Comparison of ENCODE assay signal across 8 cellular contexts in the genomic region with DNA sequence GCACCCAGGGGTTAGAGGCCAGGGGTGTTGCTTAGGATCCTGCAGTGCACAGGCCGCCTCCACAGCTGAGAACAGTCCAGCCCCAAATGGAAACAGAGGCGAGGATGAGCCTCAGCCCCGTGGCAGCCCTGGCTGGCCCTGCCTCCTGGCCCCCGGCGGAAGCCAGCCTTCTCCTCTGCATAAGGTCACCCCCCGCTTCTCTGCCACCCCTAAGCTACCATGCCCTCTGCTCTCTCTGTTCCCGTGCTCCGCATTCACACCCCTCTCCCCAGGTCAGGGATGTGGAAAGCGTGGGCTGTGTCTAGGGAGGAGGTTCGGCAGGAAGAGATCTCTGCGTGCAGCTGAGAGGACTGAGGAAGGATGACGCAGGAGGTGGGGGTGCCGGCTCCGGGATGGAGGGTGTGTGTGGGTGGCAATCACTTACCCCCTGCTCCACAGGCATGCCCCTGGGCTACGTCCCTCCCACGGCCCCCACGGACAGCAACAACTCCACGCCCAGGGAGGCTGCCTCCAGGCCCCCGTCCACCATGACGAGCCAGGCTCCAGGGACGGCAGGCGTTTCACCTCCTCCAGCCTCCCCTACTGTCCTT. TPM values are rescaled to one million over a fixed set of nuclear protein-coding genes. Genes with fewer than 3 reads are reported as not detected.
DNase-seq lines count a peak whose midpoint lies in the region; ATAC-seq, FAIRE-seq and TF ChIP-seq lines count a peak whose summit lies in the region.
"Had no signal": no experiment of that assay in that cellular context is flagged by ENCODE, and none has a peak within 500 bp of the region (broad histone marks: within the 10 kb centered on the region; RNA-seq: fewer than 3 reads in every experiment).

No MANE protein-coding gene starts in this region.

- H3K4me3 ChIP-seq in K562 = peak overlapping the region; percentile 22
- peak overlapping the region; percentile 70 for H3K4me3 ChIP-seq in osteoblast (ENCODE audit: insufficient read depth, low read length)

- H3K36me3 ChIP-seq in K562 (ENCODE audit: control insufficient read depth, insufficient read depth, low read length) (no peaks in the 10 kb centered on the region), osteoblast (ENCODE audit: insufficient read depth, low read length) (peaks cover 34% of the 10 kb centered on the region)

- peak overlapping the region; percentile 38 to 74; a peak in 3 of 4 replicates for H3K9ac ChIP-seq in K562 (ENCODE audit: insufficient read depth in 1 of 2, low read depth in 2 of 2, low read length in 2 of 2)

- H3K4me1 ChIP-seq in K562 (replicated peaks in 1 of 2; ENCODE audit: control insufficient read depth in 2 of 2, insufficient read depth in 2 of 2, low read length in 2 of 2) (peaks cover 12 to 48% of the 10 kb centered on the region in 2 experiments), osteoblast (ENCODE audit: insufficient read depth, low read length) (peaks cover 32% of the 10 kb centered on the region)

- no peaks in the 10 kb centered on the region for H3K9me3 ChIP-seq in K562 (replicated peaks; ENCODE audit: control insufficient read depth, insufficient read depth, low read depth, low read length)
- no peaks in the 10 kb centered on the region for H3K9me3 ChIP-seq in osteoblast (ENCODE audit: low read depth, low read length)

- peak; percentile 64 for ATAC-seq in K562
- no peak for ATAC-seq in GM21529 (IDR thresholded peaks at IDR 0.05; ENCODE audit: unreplicated experiment)
- ATAC-seq in HG03280 (IDR thresholded peaks at IDR 0.05; ENCODE audit: unreplicated experiment) = no peak

- WGBS in K562 (ENCODE audit: insufficient coverage, low coverage, missing lambda C conversion rate) = 16% methylated on average over 21 of the region's 22 CpGs

- POLR2A ChIA-PET in K562 (lab: Yijun Ruan, JAX) = interaction anchor here (0.7 to 2.8 kb wide), 3 partner anchors 9 to 143 kb away, joined by 3 to 12 read pairs (median 11); partner anchors contain the start of gene NAT14

- no peaks in the 10 kb centered on the region for H3K9me1 ChIP-seq in K562 (ENCODE audit: control insufficient read depth, insufficient read depth, low read length)

- FAIRE-seq in K562 (lab: Jason Lieb, UNC) = no peak

- no peaks in the 10 kb centered on the region for H3K79me2 ChIP-seq in K562 (ENCODE audit: control insufficient read depth, insufficient read depth, low read length)
- peaks cover 7% of the 10 kb centered on the region for H3K79me2 ChIP-seq in osteoblast (ENCODE audit: insufficient read depth, low read length)

- TF ChIP-seq POLR2A in K562 (conservative IDR thresholded peaks at IDR 0.05) = 0 out of 2 replicates have a peak, but pooled peaks have one; percentile 33

- TF ChIP-seq EP300 in K562 (IDR thresholded peaks at IDR 0.05; ENCODE audit: low read length) = no peak

- no peak overlapping the region; the same call in 2 of the 3 replicates for H3K27ac ChIP-seq in K562 (ENCODE audit: extremely low read depth, low read depth, low read length)
- peak overlapping the region; percentile 82 for H3K27ac ChIP-seq in osteoblast (ENCODE audit: low read depth, low read length)

- BruUV-seq in K562 (replicated peaks; lab: Mats Ljungman, UMichigan) = no TSS peak

- H3K4me2 ChIP-seq in K562 (ENCODE audit: insufficient read depth, low read length) (peak overlapping the region; percentile 78), osteoblast (ENCODE audit: insufficient read depth, low read length) (peak overlapping the region; percentile 81)

- in situ Hi-C loops in K562 (cut with MboI) = no loop called here

- H4K20me1 ChIP-seq in K562 (replicated peaks; ENCODE audit: control insufficient read depth, insufficient read depth, low read length) (no peaks in the 10 kb centered on the region), osteoblast (ENCODE audit: insufficient read depth, low read length) (no peaks in the 10 kb centered on the region)

- TF ChIP-seq RAD21 in K562 (CRISPR knock-in tag; conservative IDR thresholded peaks at IDR 0.05 in 1 of 2, IDR thresholded peaks at IDR 0.05 in 1 of 2) = no peak

- no peak for TF ChIP-seq CTCF in K562 (IDR thresholded peaks at IDR 0.05 in 2 of 3, conservative IDR thresholded peaks at IDR 0.05 in 1 of 3; ENCODE audit: insufficient read depth in 2 of 3, low read depth in 1 of 3, low read length in 3 of 3)
- no peak for TF ChIP-seq CTCF in osteoblast (IDR thresholded peaks at IDR 0.05; ENCODE audit: extremely low read depth, low read depth, low read length)

- intact Hi-C loops in K562 (cut with micrococcal nuclease) = no loop called here

- DNase-seq in DMS53 (lab: John Stamatoyannopoulos, UW) (peak; percentile 73), K562 (ENCODE audit: extremely low read depth in 1 of 4, low spot score in 3 of 4) (peak; percentile 61 to 82 (median 74)), osteoblast (ENCODE audit: insufficient read length, low spot score, missing footprints) (peak; percentile 99), NOMO-1 treated with DMSO at 0.1 percent for 48 hours (lab: John Stamatoyannopoulos, UW; ENCODE audit: unreplicated experiment) (no peak)
- DNase-seq: activated naive CD4-positive, alpha-beta T cell treated with Interleukin-2 at 50 U/mL for 16 hours had no signal

- H2AFZ ChIP-seq in K562 (ENCODE audit: low read depth, low read length) (peak overlapping the region; percentile 93), osteoblast (ENCODE audit: low read length) (peak overlapping the region; percentile 70)

- CTCF ChIA-PET in K562 (lab: Yijun Ruan, JAX; ENCODE audit: low intra/inter-chr PET ratio) = no interaction called here

- H3K27me3 ChIP-seq in K562 (ENCODE audit: control insufficient read depth in 2 of 2, insufficient read depth in 2 of 2, low read length in 2 of 2) (peaks cover 0 to 4% of the 10 kb centered on the region in 2 experiments; a peak in 1 of 5 replicates), osteoblast (ENCODE audit: insufficient read depth, low read length) (no peaks in the 10 kb centered on the region)

RNA-seq across cellular contexts. Expression of gene SSC5D, which starts 6.0 kb away (rescaled TPM):
- total RNA-seq in K562 (2011; cell fraction: chromatin; rRNA removed; ENCODE audit: low replicate concordance) = 2.5 and 3.9 TPM in 2 replicates
- total RNA-seq in K562 (2011; cell fraction: nucleolus; rRNA removed) = 2.4 and 3.2 TPM in 2 replicates
- total RNA-seq in K562 (2011; cell fraction: nucleoplasm; rRNA removed) = 1.5 and 4.6 TPM in 2 replicates
- total RNA-seq in K562 (2014; rRNA removed) (0.14 and 0.20 TPM in 2 replicates), K562 (2014; rRNA removed; fragmentation: Illumina TruSeq; extraction: Trizol) (0.03 and 0.04 TPM in 2 replicates), K562 (2015; rRNA removed; fragmentation: Illumina TruSeq; extraction: Trizol) (0.15 and 0.18 TPM in 2 replicates), K562 (2021) (0.67 and 0.71 TPM in 2 replicates), osteoblast (22.7 and 77.4 TPM in 2 replicates)
- polyA plus RNA-seq in K562 (2011; rRNA removed) (0.07 and 0.12 TPM in 2 replicates), K562 (2014; fragmentation: Illumina TruSeq; extraction: Trizol) (0.19 TPM in 2 replicates), K562 (2014; fragmentation: Nextera tagmentation; extraction: Ambion mirVana) (not detected), K562 (2014; rRNA removed) (0.08 and 0.09 TPM in 2 replicates)
- 0.01 and 0.09 TPM in 2 replicates for polyA plus RNA-seq in K562 (2011; cell fraction: cytosol; rRNA removed)
- 0.63 and 1.4 TPM in 2 replicates for polyA plus RNA-seq in K562 (2011; cell fraction: nucleus; rRNA removed)
- 0.61 and 1.6 TPM in 2 replicates for polyA plus RNA-seq in K562 (2012)
- 0.09 and 0.14 TPM in 2 replicates for polyA minus RNA-seq in K562 (2011; rRNA and poly(A)+ RNA removed)
- 3.6 TPM in 1 of 2 replicates, not detected in the other for polyA minus RNA-seq in K562 (2011; cell fraction: cytosol; rRNA and poly(A)+ RNA removed)
- polyA minus RNA-seq in K562 (2011; cell fraction: nucleus; rRNA and poly(A)+ RNA removed) = 0.94 and 1.00 TPM in 2 replicates

RNA-seq across cellular contexts. Expression of gene NAT14, which starts 9.3 kb away (rescaled TPM):
- 27.4 and 88.5 TPM in 2 replicates for total RNA-seq in K562 (2011; cell fraction: chromatin; rRNA removed; ENCODE audit: low replicate concordance)
- 74.0 and 77.5 TPM in 2 replicates for total RNA-seq in K562 (2011; cell fraction: nucleolus; rRNA removed)
- 51.5 and 61.8 TPM in 2 replicates for total RNA-seq in K562 (2011; cell fraction: nucleoplasm; rRNA removed)
- 43.8 and 46.5 TPM in 2 replicates for total RNA-seq in K562 (2014; rRNA removed)
- total RNA-seq in K562 (2014; rRNA removed; fragmentation: Illumina TruSeq; extraction: Trizol) = 14.4 and 21.6 TPM in 2 replicates
- total RNA-seq in K562 (2015; rRNA removed; fragmentation: Illumina TruSeq; extraction: Trizol) = 25.3 and 25.7 TPM in 2 replicates
- 70.6 and 77.0 TPM in 2 replicates for total RNA-seq in K562 (2021)
- polyA plus RNA-seq in K562 (2011; rRNA removed) = 30.3 and 44.3 TPM in 2 replicates
- polyA plus RNA-seq in K562 (2011; cell fraction: cytosol; rRNA removed) = 45.6 and 55.9 TPM in 2 replicates
- polyA plus RNA-seq in K562 (2011; cell fraction: nucleus; rRNA removed) = 148 and 191 TPM in 2 replicates
- polyA plus RNA-seq in K562 (2012) = 56.6 and 78.2 TPM in 2 replicates
- polyA plus RNA-seq in K562 (2014; fragmentation: Illumina TruSeq; extraction: Trizol) = 26.7 and 33.2 TPM in 2 replicates
- polyA plus RNA-seq in K562 (2014; fragmentation: Nextera tagmentation; extraction: Ambion mirVana) = 1 to 10 TPM; 2.4 to 4.6 TPM
- 61.7 and 62.8 TPM in 2 replicates for polyA plus RNA-seq in K562 (2014; rRNA removed)
- 4.2 and 4.8 TPM in 2 replicates for polyA minus RNA-seq in K562 (2011; rRNA and poly(A)+ RNA removed)
- 11.3 and 12.9 TPM in 2 replicates for polyA minus RNA-seq in K562 (2011; cell fraction: cytosol; rRNA and poly(A)+ RNA removed)
- polyA minus RNA-seq in K562 (2011; cell fraction: nucleus; rRNA and poly(A)+ RNA removed) = 12.3 and 16.9 TPM in 2 replicates
- total RNA-seq in osteoblast = 8.3 and 11.2 TPM in 2 replicates

RNA-seq across cellular contexts. Expression of gene ZNF628, which starts 17.9 kb away (rescaled TPM):
- 2.3 and 4.5 TPM in 2 replicates for total RNA-seq in K562 (2011; cell fraction: chromatin; rRNA removed; ENCODE audit: low replicate concordance)
- total RNA-seq in K562 (2011; cell fraction: nucleolus; rRNA removed) = 5.5 and 6.2 TPM in 2 replicates
- total RNA-seq in K562 (2011; cell fraction: nucleoplasm; rRNA removed) = 2.3 and 2.4 TPM in 2 replicates
- 3.7 and 5.7 TPM in 2 replicates for total RNA-seq in K562 (2014; rRNA removed)
- total RNA-seq in K562 (2014; rRNA removed; fragmentation: Illumina TruSeq; extraction: Trizol) = not detected in 2 replicates
- 0.76 and 1.5 TPM in 2 replicates for total RNA-seq in K562 (2015; rRNA removed; fragmentation: Illumina TruSeq; extraction: Trizol)
- 12.9 and 13.6 TPM in 2 replicates for total RNA-seq in K562 (2021)
- polyA plus RNA-seq in K562 (2011; rRNA removed) = 0.18 and 0.37 TPM in 2 replicates
- polyA plus RNA-seq in K562 (2011; cell fraction: cytosol; rRNA removed) = 0.28 and 1.3 TPM in 2 replicates
- 1.6 and 3.0 TPM in 2 replicates for polyA plus RNA-seq in K562 (2011; cell fraction: nucleus; rRNA removed)
- 6.5 and 9.2 TPM in 2 replicates for polyA plus RNA-seq in K562 (2012)
- 0.13 and 1.1 TPM in 2 replicates for polyA plus RNA-seq in K562 (2014; fragmentation: Illumina TruSeq; extraction: Trizol)
- not detected for polyA plus RNA-seq in K562 (2014; fragmentation: Nextera tagmentation; extraction: Ambion mirVana)
- polyA plus RNA-seq in K562 (2014; rRNA removed) = 3.7 and 6.4 TPM in 2 replicates
- polyA minus RNA-seq in K562 (2011; rRNA and poly(A)+ RNA removed) = 0.18 and 0.21 TPM in 2 replicates
- 3.8 and 5.5 TPM in 2 replicates for polyA minus RNA-seq in K562 (2011; cell fraction: cytosol; rRNA and poly(A)+ RNA removed)
- polyA minus RNA-seq in K562 (2011; cell fraction: nucleus; rRNA and poly(A)+ RNA removed) = 1.9 and 2.0 TPM in 2 replicates
- 1.5 and 2.9 TPM in 2 replicates for total RNA-seq in osteoblast

RNA-seq across cellular contexts. Expression of gene C19orf85, which starts 29.7 kb away (rescaled TPM):
- total RNA-seq in K562 (2011; cell fraction: chromatin; rRNA removed; ENCODE audit: low replicate concordance) = not detected in 2 replicates
- not detected in 2 replicates for total RNA-seq in K562 (2011; cell fraction: nucleolus; rRNA removed)
- not detected in 2 replicates for total RNA-seq in K562 (2011; cell fraction: nucleoplasm; rRNA removed)
- total RNA-seq in K562 (2014; rRNA removed) (not detected in 2 replicates), K562 (2014; rRNA removed; fragmentation: Illumina TruSeq; extraction: Trizol) (not detected in 2 replicates), K562 (2015; rRNA removed; fragmentation: Illumina TruSeq; extraction: Trizol) (not detected in 2 replicates), K562 (2021) (not detected in 2 replicates), osteoblast (not detected in 2 replicates)
- polyA plus RNA-seq in K562 (2011; rRNA removed) (not detected in 2 replicates), K562 (2014; fragmentation: Illumina TruSeq; extraction: Trizol) (not detected in 2 replicates), K562 (2014; fragmentation: Nextera tagmentation; extraction: Ambion mirVana) (not detected), K562 (2014; rRNA removed) (not detected in 2 replicates)
- not detected in 2 replicates for polyA plus RNA-seq in K562 (2011; cell fraction: cytosol; rRNA removed)
- polyA plus RNA-seq in K562 (2011; cell fraction: nucleus; rRNA removed) = not detected in 2 replicates
- polyA plus RNA-seq in K562 (2012) = not detected in 2 replicates
- not detected in 2 replicates for polyA minus RNA-seq in K562 (2011; rRNA and poly(A)+ RNA removed)
- polyA minus RNA-seq in K562 (2011; cell fraction: cytosol; rRNA and poly(A)+ RNA removed) = not detected in 2 replicates
- not detected in 2 replicates for polyA minus RNA-seq in K562 (2011; cell fraction: nucleus; rRNA and poly(A)+ RNA removed)
- total RNA-seq: mesenteric fat pad had no signal

RNA-seq across cellular contexts. Expression of gene ISOC2, which starts 32.8 kb away (rescaled TPM):
- total RNA-seq in K562 (2011; cell fraction: chromatin; rRNA removed; ENCODE audit: low replicate concordance) = 20.9 and 73.4 TPM in 2 replicates
- 94.4 and 96.2 TPM in 2 replicates for total RNA-seq in K562 (2011; cell fraction: nucleolus; rRNA removed)
- 62.6 and 89.3 TPM in 2 replicates for total RNA-seq in K562 (2011; cell fraction: nucleoplasm; rRNA removed)
- 229 and 491 TPM in 2 replicates for total RNA-seq in K562 (2014; rRNA removed)
- total RNA-seq in K562 (2014; rRNA removed; fragmentation: Illumina TruSeq; extraction: Trizol) = 16.7 and 26.3 TPM in 2 replicates
- total RNA-seq in K562 (2015; rRNA removed; fragmentation: Illumina TruSeq; extraction: Trizol) = 99.3 and 105 TPM in 2 replicates
- 135 and 150 TPM in 2 replicates for total RNA-seq in K562 (2021)
- polyA plus RNA-seq in K562 (2011; rRNA removed) = 58.3 and 94.6 TPM in 2 replicates
- polyA plus RNA-seq in K562 (2011; cell fraction: cytosol; rRNA removed) = 109 and 317 TPM in 2 replicates
- polyA plus RNA-seq in K562 (2011; cell fraction: nucleus; rRNA removed) = 145 and 201 TPM in 2 replicates
- 123 and 126 TPM in 2 replicates for polyA plus RNA-seq in K562 (2012)
- polyA plus RNA-seq in K562 (2014; fragmentation: Illumina TruSeq; extraction: Trizol) = 52.8 and 117 TPM in 2 replicates
- polyA plus RNA-seq in K562 (2014; fragmentation: Nextera tagmentation; extraction: Ambion mirVana) = 1 to 10 TPM; 1.2 to 6.2 TPM
- polyA plus RNA-seq in K562 (2014; rRNA removed) = 172 and 196 TPM in 2 replicates
- polyA minus RNA-seq in K562 (2011; rRNA and poly(A)+ RNA removed) = 13.9 and 17.6 TPM in 2 replicates
- polyA minus RNA-seq in K562 (2011; cell fraction: cytosol; rRNA and poly(A)+ RNA removed) = 48.0 and 65.9 TPM in 2 replicates
- 45.9 and 53.4 TPM in 2 replicates for polyA minus RNA-seq in K562 (2011; cell fraction: nucleus; rRNA and poly(A)+ RNA removed)
- 55.4 and 65.1 TPM in 2 replicates for total RNA-seq in osteoblast
